In the genomic region with DNA sequence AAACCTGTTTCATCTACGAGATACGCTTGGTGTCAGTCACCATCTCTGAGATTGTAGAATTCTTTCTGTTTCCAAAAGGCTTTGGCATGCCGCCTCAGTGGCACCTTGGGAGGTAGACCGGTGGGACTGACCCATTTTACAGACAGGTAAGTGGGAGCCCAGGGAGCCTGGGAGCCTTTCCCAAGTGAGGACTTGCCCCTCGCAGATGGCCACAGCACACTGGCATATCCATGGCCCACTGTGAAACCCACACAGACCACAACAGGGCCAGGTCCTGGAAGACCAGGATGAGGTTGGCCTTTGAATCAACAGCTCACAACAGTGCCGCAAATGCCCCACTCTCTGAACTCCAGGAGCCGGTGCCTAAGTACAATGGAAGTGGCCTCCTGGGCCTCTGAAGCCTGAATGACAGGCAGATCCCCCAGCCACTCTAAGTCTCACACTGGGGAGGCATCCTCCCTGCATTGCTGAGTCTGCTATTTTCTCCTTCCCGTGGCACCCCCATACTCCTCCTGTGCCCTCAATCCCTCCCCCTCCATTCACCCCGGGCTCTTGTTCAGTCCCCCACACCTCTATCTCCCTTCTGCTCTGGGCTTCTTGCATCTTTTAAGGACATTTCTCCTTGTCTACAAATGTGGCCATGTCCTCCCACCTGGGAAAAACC, we compare ENCODE assay signal across 1 cellular context.
A peak's percentile ranks its signal among the peaks of the same experiment; 100 is the strongest.
TF ChIP-seq lines count a peak whose summit lies in the region.

No MANE protein-coding gene starts in this region.

TF ChIP-seq in IMR-90, 13 proteins besides CTCF, POLR2A, EP300 and RAD21:
- TF ChIP-seq CEBPB (IDR thresholded peaks at IDR 0.05; ENCODE audit: low read depth, low read length): no peak
- no peak for TF ChIP-seq SMC3 (IDR thresholded peaks at IDR 0.05; ENCODE audit: low read depth, low read length)
- TF ChIP-seq RCOR1 (IDR thresholded peaks at IDR 0.05; ENCODE audit: insufficient replicate concordance, low read length): no peak
- 0 out of 2 replicates have a peak, but pooled peaks have one; percentile 5 for TF ChIP-seq MAFK (IDR thresholded peaks at IDR 0.05; ENCODE audit: low read depth, low read length)
- TF ChIP-seq, protein P1, sequence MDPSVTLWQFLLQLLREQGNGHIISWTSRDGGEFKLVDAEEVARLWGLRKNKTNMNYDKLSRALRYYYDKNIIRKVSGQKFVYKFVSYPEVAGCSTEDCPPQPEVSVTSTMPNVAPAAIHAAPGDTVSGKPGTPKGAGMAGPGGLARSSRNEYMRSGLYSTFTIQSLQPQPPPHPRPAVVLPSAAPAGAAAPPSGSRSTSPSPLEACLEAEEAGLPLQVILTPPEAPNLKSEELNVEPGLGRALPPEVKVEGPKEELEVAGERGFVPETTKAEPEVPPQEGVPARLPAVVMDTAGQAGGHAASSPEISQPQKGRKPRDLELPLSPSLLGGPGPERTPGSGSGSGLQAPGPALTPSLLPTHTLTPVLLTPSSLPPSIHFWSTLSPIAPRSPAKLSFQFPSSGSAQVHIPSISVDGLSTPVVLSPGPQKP (IDR thresholded peaks at IDR 0.05; ENCODE audit: borderline replicate concordance, low read depth, low read length): no peak
TF ChIP-seq in IMR-90: peak in this region for 1.
